11 cellular contexts compared by ENCODE assay signal in the genomic region with DNA sequence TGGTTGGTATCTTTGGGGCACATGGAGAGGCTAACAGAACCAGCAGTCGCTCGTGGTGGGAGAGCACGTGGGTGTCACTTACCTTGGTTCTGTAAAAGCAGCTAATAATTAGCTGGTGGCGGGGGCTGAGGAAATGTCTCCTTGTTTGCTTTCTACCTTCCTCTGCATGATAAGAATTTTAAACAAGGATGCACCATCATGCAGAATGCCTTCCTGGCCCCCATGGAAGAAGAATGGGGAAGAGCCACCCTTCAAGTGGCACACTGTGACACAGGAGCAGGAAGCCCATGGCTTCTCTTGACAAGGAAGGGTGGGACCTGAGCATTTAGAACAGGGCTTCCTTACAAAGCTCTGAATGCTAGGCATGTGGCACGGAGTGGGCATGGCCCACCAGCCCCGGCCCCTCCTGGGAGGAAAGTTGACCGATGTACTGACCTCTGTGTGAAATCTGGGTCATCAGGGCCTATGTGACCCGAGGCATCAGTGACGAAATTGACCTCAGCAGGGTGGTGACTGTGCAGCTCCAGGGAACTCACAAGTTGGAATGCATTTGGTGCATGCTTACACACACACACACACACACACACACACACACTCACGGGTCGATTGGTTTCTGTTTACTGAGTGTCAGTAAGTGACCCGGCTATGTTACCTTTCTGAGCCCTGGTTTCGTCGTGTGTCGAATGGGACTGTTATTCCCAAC.
DNase-seq lines count a peak whose midpoint lies in the region; ATAC-seq, FAIRE-seq and TF ChIP-seq lines count a peak whose summit lies in the region.
"Had no signal": no experiment of that assay in that cellular context is flagged by ENCODE, and none has a peak within 500 bp of the region (broad histone marks: within the 10 kb centered on the region; RNA-seq: fewer than 3 reads in every experiment).

No MANE protein-coding gene starts in this region.

- H3K36me3 ChIP-seq in HepG2 (replicated peaks in 1 of 2; ENCODE audit: control insufficient read depth in 1 of 2, insufficient read depth in 2 of 2, low read length in 2 of 2) (no peaks in the 10 kb centered on the region; a peak in 1 of 5 replicates), upper lobe of right lung (no peaks in the 10 kb centered on the region)

- peak; percentile 92 for ATAC-seq in HepG2
- ATAC-seq in upper lobe of right lung = peak; percentile 87
- ATAC-seq in activated CD8-positive, alpha-beta memory T cell treated with anti-CD3 and anti-CD28 coated beads, Interleukin-2, amount 10 ng/mL, durations not matched to agents 7 days and 5 days = no peak

- no peak for TF ChIP-seq CTCF in HepG2 (CRISPR knock-in tag; IDR thresholded peaks at IDR 0.05)
- TF ChIP-seq CTCF in upper lobe of right lung (IDR thresholded peaks at IDR 0.05) = no peak

- H3K9ac ChIP-seq in HepG2 (ENCODE audit: insufficient read depth, low read depth, low read length) = no peak overlapping the region

- no peaks in the 10 kb centered on the region for H3K9me3 Mint-ChIP-seq in activated CD8-positive, alpha-beta memory T cell treated with anti-CD3 and anti-CD28 coated beads, Interleukin-2, amount 10 ng/mL, durations not matched to agents 7 days and 5 days (ENCODE audit: low read depth)

- no peak for TF ChIP-seq POLR2A in HepG2 (IDR thresholded peaks at IDR 0.05; ENCODE audit: insufficient read depth in 1 of 2, low read depth in 2 of 2, low read length in 2 of 2)

- H3K4me1 ChIP-seq in HepG2 (ENCODE audit: insufficient read depth, low read length) (peaks cover 58% of the 10 kb centered on the region), upper lobe of right lung (peaks cover 7% of the 10 kb centered on the region)
- H3K4me1 ChIP-seq: testis had no signal

- POLR2A ChIA-PET in HepG2 (lab: Yijun Ruan, JAX) = interaction anchor here (0.9 to 2.3 kb wide), 8 partner anchors 14 to 111 kb away, joined by 3 to 8 read pairs (median 4); no protein-coding TSS in a partner anchor

- H3K27ac ChIP-seq in HepG2 (ENCODE audit: extremely low read length, insufficient read depth, low read length) = peak overlapping the region; percentile 65
- H3K27ac ChIP-seq in upper lobe of right lung = no peak overlapping the region
- H3K27ac ChIP-seq: testis had no signal

- no peaks in the 10 kb centered on the region for H3K27me3 ChIP-seq in HepG2 (ENCODE audit: control insufficient read depth in 1 of 2, insufficient read depth in 2 of 2, low read length in 2 of 2)
- H3K27me3 ChIP-seq in upper lobe of right lung = no peaks in the 10 kb centered on the region
- H3K27me3 ChIP-seq: testis had no signal

- peaks cover 2% of the 10 kb centered on the region for H3K27me3 Mint-ChIP-seq in activated CD8-positive, alpha-beta memory T cell treated with anti-CD3 and anti-CD28 coated beads, Interleukin-2, amount 10 ng/mL, durations not matched to agents 7 days and 5 days

- H3K4me1 Mint-ChIP-seq in activated CD8-positive, alpha-beta memory T cell treated with anti-CD3 and anti-CD28 coated beads, Interleukin-2, amount 10 ng/mL, durations not matched to agents 7 days and 5 days = peaks cover 4% of the 10 kb centered on the region

- intact Hi-C loops in HepG2 (cut with micrococcal nuclease; ENCODE audit: unreplicated experiment) = loop anchor here (1.0 to 2.0 kb wide), 2 partner anchors 8 to 14 kb away; no protein-coding TSS in a partner anchor
- intact Hi-C loops in upper lobe of right lung (cut with DNase I) = no loop called here

- H3K4me2 ChIP-seq in HepG2 (ENCODE audit: low read depth, low read length) = peak overlapping the region; percentile 57

- in situ Hi-C loops in HepG2 (cut with HindIII; ENCODE audit: extremely low pct_ligation_motif_present, low pct_unique_long_range_greater_than_20kb) = no loop called here

- no peak overlapping the region for H3K27ac Mint-ChIP-seq in activated CD8-positive, alpha-beta memory T cell treated with anti-CD3 and anti-CD28 coated beads, Interleukin-2, amount 10 ng/mL, durations not matched to agents 7 days and 5 days

- TF ChIP-seq EP300 in HepG2 (IDR thresholded peaks at IDR 0.05; ENCODE audit: low read depth in 2 of 2, low read length in 2 of 2) (peak in 1 of 2 experiments; percentile 69; a peak in 2 of 4 replicates), HepG2 (CRISPR knock-in tag; IDR thresholded peaks at IDR 0.05; ENCODE audit: borderline replicate concordance) (no peak)

- no peaks in the 10 kb centered on the region for H3K79me2 ChIP-seq in HepG2 (ENCODE audit: insufficient read depth, low read length)

- DNase-seq in NCI-H510A (lab: John Stamatoyannopoulos, UW) (peak; percentile 9), NCI-H510A treated with DMSO at 0.1 percent for 48 hours (lab: John Stamatoyannopoulos, UW) (no peak), MV-4-11 (lab: John Stamatoyannopoulos, UW) (peak; percentile 37), HepG2 (ENCODE audit: low spot score) (peak; percentile 85), upper lobe of right lung (no peak), UCSD-AML1 (lab: John Stamatoyannopoulos, UW; ENCODE audit: unreplicated experiment) (no peak)
- DNase-seq in activated CD8-positive, alpha-beta memory T cell treated with anti-CD3 and anti-CD28 coated beads, Interleukin-2, amount 10 ng/mL, durations not matched to agents 7 days and 5 days = no peak
- no peak for DNase-seq in stimulated activated CD4-positive, alpha-beta T cell treated with anti-CD3 and anti-CD28 coated beads, Interleukin-2, amount 100 ng/mL, for 48 hours
- DNase-seq: DND-41, NCI-H226, testis had no signal

- peak; percentile 88 for FAIRE-seq in HepG2 (lab: Jason Lieb, UNC)

- H3K4me3 Mint-ChIP-seq in activated CD8-positive, alpha-beta memory T cell treated with anti-CD3 and anti-CD28 coated beads, Interleukin-2, amount 10 ng/mL, durations not matched to agents 7 days and 5 days = no peak overlapping the region

- H3K4me3 ChIP-seq in HepG2 (replicated peaks in 1 of 3; ENCODE audit: insufficient read depth in 1 of 3, low read depth in 2 of 3, low read length in 3 of 3) (no peak overlapping the region; a peak in 1 of 6 replicates), upper lobe of right lung (no peak overlapping the region)
- H3K4me3 ChIP-seq: testis had no signal

- WGBS in HepG2 (ENCODE audit: low lambda C conversion rate) = 7% methylated on average over 9 of the region's 15 CpGs

- peak; percentile 13; the same call in 1 of the 2 replicates for TF ChIP-seq RAD21 in HepG2 (CRISPR knock-in tag; IDR thresholded peaks at IDR 0.05)

- no peaks in the 10 kb centered on the region for H3K36me3 Mint-ChIP-seq in activated CD8-positive, alpha-beta memory T cell treated with anti-CD3 and anti-CD28 coated beads, Interleukin-2, amount 10 ng/mL, durations not matched to agents 7 days and 5 days

- BruUV-seq in HepG2 (replicated peaks; lab: Mats Ljungman, UMichigan) = no TSS peak

- H2AFZ ChIP-seq in HepG2 (ENCODE audit: low read length) = no peak overlapping the region

- H3K9me3 ChIP-seq in HepG2 (ENCODE audit: low read length) (no peaks in the 10 kb centered on the region), upper lobe of right lung (no peaks in the 10 kb centered on the region)
- H3K9me3 ChIP-seq: testis had no signal

- CTCF ChIA-PET in HepG2 (lab: Yijun Ruan, JAX; ENCODE audit: low intra/inter-chr PET ratio, low total read pairs) = no interaction called here
- CTCF ChIA-PET in activated CD8-positive, alpha-beta memory T cell treated with anti-CD3 and anti-CD28 coated beads, Interleukin-2, amount 10 ng/mL, durations not matched to agents 7 days and 5 days (lab: Charles Lee) = no interaction called here

- H4K20me1 ChIP-seq in HepG2 (ENCODE audit: insufficient read depth, low read length) = no peaks in the 10 kb centered on the region

TF ChIP-seq in HepG2, 621 proteins besides CTCF, POLR2A, EP300 and RAD21 (continues in another document):
- TF ChIP-seq MIER2 (CRISPR knock-in tag; IDR thresholded peaks at IDR 0.05) = no peak
- TF ChIP-seq MTA1 (CRISPR knock-in tag; IDR thresholded peaks at IDR 0.05; ENCODE audit: borderline replicate concordance) = peak; percentile 87; the same call in 1 of the 2 replicates
- no peak for TF ChIP-seq GLI4 (CRISPR knock-in tag; IDR thresholded peaks at IDR 0.05; ENCODE audit: borderline replicate concordance)
- no peak for TF ChIP-seq SAFB2 (CRISPR knock-in tag; IDR thresholded peaks at IDR 0.05; ENCODE audit: borderline replicate concordance, low read depth)
- TF ChIP-seq RELA (CRISPR knock-in tag; IDR thresholded peaks at IDR 0.05) = no peak
- TF ChIP-seq THAP9 (CRISPR knock-in tag; IDR thresholded peaks at IDR 0.05; ENCODE audit: borderline replicate concordance) = peak; percentile 51; the same call in 1 of the 2 replicates
- TF ChIP-seq ZNF776 (CRISPR knock-in tag; IDR thresholded peaks at IDR 0.05) = no peak
- peak; percentile 55; the same call in 1 of the 2 replicates for TF ChIP-seq MAX (IDR thresholded peaks at IDR 0.05)
- peak; percentile 51; the same call in 1 of the 2 replicates for TF ChIP-seq CREM (IDR thresholded peaks at IDR 0.05)
- TF ChIP-seq CREM (CRISPR knock-in tag; IDR thresholded peaks at IDR 0.05) = no peak

Comparison
In these comparisons a context has a peak if more than half of its experiments do, and no peak if none do; other contexts are left out.
1. DNase-seq: peak in NCI-H510A (single experiment), MV-4-11 (single experiment) and HepG2 (single experiment); none in NCI-H510A treated with DMSO at 0.1 percent for 48 hours (single experiment), upper lobe of right lung (single experiment), UCSD-AML1 (single experiment), activated CD8-positive, alpha-beta memory T cell treated with anti-CD3 and anti-CD28 coated beads, Interleukin-2, amount 10 ng/mL, durations not matched to agents 7 days and 5 days (single experiment) and stimulated activated CD4-positive, alpha-beta T cell treated with anti-CD3 and anti-CD28 coated beads, Interleukin-2, amount 100 ng/mL, for 48 hours (0 of 2).